In the genomic region with DNA sequence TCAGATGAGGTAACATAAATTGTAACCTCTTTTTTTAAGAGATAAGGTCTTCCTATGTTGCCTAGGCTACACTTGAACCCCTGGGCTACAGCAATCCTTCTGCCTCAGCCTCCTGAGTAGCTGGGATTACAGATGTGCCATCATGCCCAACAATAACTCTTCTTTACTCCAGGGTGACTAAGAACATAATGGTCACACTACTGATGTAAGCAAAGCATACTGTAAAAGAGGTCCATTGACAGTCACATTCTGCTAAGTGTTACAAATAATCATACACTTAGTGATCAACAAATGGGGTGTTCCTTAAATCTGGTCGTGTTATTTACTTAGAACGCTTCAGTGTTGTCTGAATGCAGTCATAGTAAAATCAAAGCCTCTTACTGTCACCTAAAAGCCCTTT, we compare ENCODE assay signal across 26 cellular contexts.
DNase-seq lines count a peak whose midpoint lies in the region; ATAC-seq, FAIRE-seq and TF ChIP-seq lines count a peak whose summit lies in the region.
"Had no signal": no experiment of that assay in that cellular context is flagged by ENCODE, and none has a peak within 500 bp of the region (broad histone marks: within the 10 kb centered on the region; RNA-seq: fewer than 3 reads in every experiment).

No MANE protein-coding gene starts in this region.

- in situ Hi-C loops in GM12878 (cut with MboI): no loop called here

- DNase-seq in HCEC 1CT: peak; percentile 42
- no peak for DNase-seq in GM12878 (ENCODE audit: low read depth, low spot score)
- DNase-seq in neural crest cell (ENCODE audit: low read depth, low spot score): no peak
- DNase-seq in sciatic nerve (ENCODE audit: low spot score): no peak
- DNase-seq in NCI-H2171 (lab: John Stamatoyannopoulos, UW): no peak
- no peak for DNase-seq in stimulated activated CD4-positive, alpha-beta T cell treated with anti-CD3 and anti-CD28 coated beads, Interleukin-2, amount 100 ng/mL, for 24 hours
- DNase-seq: activated CD8-positive, alpha-beta memory T cell treated with anti-CD3 and anti-CD28 coated beads for 24 hours; activated naive CD4-positive, alpha-beta T cell treated with anti-CD3 and anti-CD28 coated beads, Interleukin-2, amount 10 ng/mL, durations not matched to agents 7 days and 5 days; activated T-cell treated with anti-CD3 and anti-CD28 coated beads, Interleukin-2, amount 50 U/mL, for 48 hours; aorta; CD4-positive, alpha-beta T cell; cerebellar nuclear complex; effector memory CD8-positive, alpha-beta T cell; naive thymus-derived CD4-positive, alpha-beta T cell; NCI-H1417 treated with DMSO at 0.1 percent for 48 hours; NCI-H774; Peyer's patch; spleen; stimulated activated CD8-positive, alpha-beta memory T cell treated with anti-CD3 and anti-CD28 coated beads, Interleukin-4, amount 100 ng/mL, for 48 hours; T-helper 9 cell had no signal

- no peaks in the 10 kb centered on the region for H3K36me3 Mint-ChIP-seq in neural crest cell (ENCODE audit: low read depth)
- H3K36me3 Mint-ChIP-seq: activated naive CD4-positive, alpha-beta T cell treated with anti-CD3 and anti-CD28 coated beads, Interleukin-2, amount 10 ng/mL, durations not matched to agents 7 days and 5 days; naive thymus-derived CD4-positive, alpha-beta T cell had no signal

- no peaks in the 10 kb centered on the region for H3K9me3 Mint-ChIP-seq in neural crest cell
- H3K9me3 Mint-ChIP-seq: activated naive CD4-positive, alpha-beta T cell treated with anti-CD3 and anti-CD28 coated beads, Interleukin-2, amount 10 ng/mL, durations not matched to agents 7 days and 5 days; CD4-positive, alpha-beta T cell had no signal

- no peak overlapping the region for H2AFZ ChIP-seq in ACC112 (ENCODE audit: low read length, unreplicated experiment)
- no peak overlapping the region for H2AFZ ChIP-seq in GM12878 (ENCODE audit: control insufficient read depth, low read depth, low read length)
- H2AFZ ChIP-seq: parathyroid adenoma had no signal

- BruUV-seq in GM12878 (replicated peaks; lab: Mats Ljungman, UMichigan): no TSS peak

- no peaks in the 10 kb centered on the region for H3K9me3 ChIP-seq in GM12878 (replicated peaks; ENCODE audit: control insufficient read depth, insufficient read depth, low read length)
- H3K9me3 ChIP-seq: Peyer's patch, spleen had no signal

- H3K27me3 Mint-ChIP-seq in neural crest cell (ENCODE audit: low read depth): no peaks in the 10 kb centered on the region
- H3K27me3 Mint-ChIP-seq: activated naive CD4-positive, alpha-beta T cell treated with anti-CD3 and anti-CD28 coated beads, Interleukin-2, amount 10 ng/mL, durations not matched to agents 7 days and 5 days had no signal

- peak overlapping the region; percentile 93 for H3K27ac ChIP-seq in ACC112 (ENCODE audit: low read depth, low read length)
- no peak overlapping the region for H3K27ac ChIP-seq in GM12878 (ENCODE audit: control insufficient read depth, insufficient read depth)
- H3K27ac ChIP-seq: parathyroid adenoma, Peyer's patch, spleen had no signal

- SMC1A ChIA-PET in GM12878 (lab: Charles Lee; ENCODE audit: uncharacterized antibody, unreplicated experiment): interaction anchor here (5.3 to 12.9 kb wide), 2 partner anchors 9 to 10 kb away, joined by 30 to 213 read pairs; no protein-coding TSS in a partner anchor

- CTCF ChIA-PET in GM12878 (lab: Yijun Ruan, JAX): interaction anchor here (1.4 kb wide), 1 partner anchor 15 kb away, joined by 5 read pairs; no protein-coding TSS in a partner anchor

- ATAC-seq in GM12878: peak; percentile 62
- ATAC-seq in sciatic nerve: no peak
- no peak for ATAC-seq in HG02588 (IDR thresholded peaks at IDR 0.05; ENCODE audit: unreplicated experiment)
- ATAC-seq: activated CD4-positive, CD25-positive, alpha-beta regulatory T cell treated with anti-CD3 and anti-CD28 coated beads, Interleukin-2, amount 50 U/mL, for 24 hours; effector memory CD8-positive, alpha-beta T cell; naive thymus-derived CD4-positive, alpha-beta T cell had no signal

- 76% methylated on average over 2 of the region's 2 CpGs for WGBS in GM12878 (ENCODE audit: insufficient coverage, insufficient replicate concordance, low lambda C conversion rate, missing lambda C conversion rate)

- TF ChIP-seq RAD21 in GM12878 (IDR thresholded peaks at IDR 0.05; ENCODE audit: insufficient read depth, low read depth, low read length): no peak

- no peak overlapping the region for H3K4me2 ChIP-seq in GM12878 (ENCODE audit: control insufficient read depth, insufficient read depth)

- no peak for TF ChIP-seq CTCF in GM12878 (IDR thresholded peaks at IDR 0.05 in 2 of 3, conservative IDR thresholded peaks at IDR 0.05 in 1 of 3; ENCODE audit: control insufficient read depth in 2 of 3, extremely low read depth in 1 of 3, insufficient read depth in 1 of 3, low read depth in 3 of 3, low read length in 3 of 3)
- TF ChIP-seq CTCF in neural crest cell (conservative IDR thresholded peaks at IDR 0.05): no peak

- H3K36me3 ChIP-seq in ACC112 (ENCODE audit: insufficient read depth, low read length): peaks cover 10% of the 10 kb centered on the region; the same call in 1 of the 2 replicates
- no peaks in the 10 kb centered on the region for H3K36me3 ChIP-seq in GM12878 (ENCODE audit: control insufficient read depth in 2 of 2, insufficient read depth in 2 of 2, low read length in 1 of 2)
- H3K36me3 ChIP-seq: Peyer's patch, spleen had no signal

- H4K20me1 ChIP-seq in GM12878 (ENCODE audit: control insufficient read depth, insufficient read depth): no peaks in the 10 kb centered on the region

- peak overlapping the region; percentile 72 for H3K27ac Mint-ChIP-seq in neural crest cell (ENCODE audit: unreplicated experiment)
- H3K27ac Mint-ChIP-seq: activated naive CD4-positive, alpha-beta T cell treated with anti-CD3 and anti-CD28 coated beads, Interleukin-2, amount 10 ng/mL, durations not matched to agents 7 days and 5 days; CD4-positive, alpha-beta T cell; effector memory CD8-positive, alpha-beta T cell; naive thymus-derived CD4-positive, alpha-beta T cell had no signal

- H3K27me3 ChIP-seq in ACC112 (ENCODE audit: insufficient read depth, low read length) (no peaks in the 10 kb centered on the region), GM12878 (replicated peaks in 1 of 2; ENCODE audit: control insufficient read depth in 2 of 2, insufficient read depth in 2 of 2, low read length in 1 of 2) (no peaks in the 10 kb centered on the region)
- H3K27me3 ChIP-seq: Peyer's patch, spleen had no signal

- H3K79me2 ChIP-seq in ACC112 (ENCODE audit: control insufficient read depth, insufficient read depth, low read length, unreplicated experiment): peaks cover 96% of the 10 kb centered on the region
- H3K79me2 ChIP-seq in GM12878 (ENCODE audit: control insufficient read depth, insufficient read depth, low read length): no peaks in the 10 kb centered on the region
- H3K79me2 ChIP-seq: parathyroid adenoma had no signal

- intact Hi-C loops in GM12878 (cut with micrococcal nuclease; ENCODE audit: unreplicated experiment) (no loop called here), sciatic nerve (cut with DNase I) (no loop called here)

- peaks cover 83% of the 10 kb centered on the region for H3K4me1 ChIP-seq in ACC112 (ENCODE audit: control insufficient read depth, insufficient read depth, low read length, unreplicated experiment)
- no peaks in the 10 kb centered on the region for H3K4me1 ChIP-seq in GM12878 (ENCODE audit: control insufficient read depth, insufficient read depth, low read length)
- H3K4me1 ChIP-seq: parathyroid adenoma had no signal

- H3K4me1 Mint-ChIP-seq in neural crest cell: peaks cover 33% of the 10 kb centered on the region
- H3K4me1 Mint-ChIP-seq: activated naive CD4-positive, alpha-beta T cell treated with anti-CD3 and anti-CD28 coated beads, Interleukin-2, amount 10 ng/mL, durations not matched to agents 7 days and 5 days had no signal

- FAIRE-seq in GM12878 (lab: Jason Lieb, UNC): no peak

- H3K4me3 Mint-ChIP-seq in neural crest cell: no peak overlapping the region
- H3K4me3 Mint-ChIP-seq: activated naive CD4-positive, alpha-beta T cell treated with anti-CD3 and anti-CD28 coated beads, Interleukin-2, amount 10 ng/mL, durations not matched to agents 7 days and 5 days; CD4-positive, alpha-beta T cell; effector memory CD8-positive, alpha-beta T cell; naive thymus-derived CD4-positive, alpha-beta T cell had no signal

- RAD21 ChIA-PET in GM12878 (lab: Charles Lee; ENCODE audit: unreplicated experiment): interaction anchor here (1.5 kb wide), 1 partner anchor 69 kb away, joined by 3 read pairs; a partner anchor contains a TSS

- no peak overlapping the region for H3K4me3 ChIP-seq in ACC112 (ENCODE audit: low read depth, low read length)
- H3K4me3 ChIP-seq in GM12878: no peak overlapping the region
- H3K4me3 ChIP-seq: lung, Peyer's patch, SK-N-MC, spleen had no signal

- POLR2A ChIA-PET in GM12878 (lab: Charles Lee): no interaction called here

- TF ChIP-seq POLR2A in GM12878 (IDR thresholded peaks at IDR 0.05; ENCODE audit: low read depth, low read length): no peak

- H3K9ac ChIP-seq in GM12878 (ENCODE audit: control insufficient read depth, insufficient read depth, low read length): no peak overlapping the region
- H3K9ac ChIP-seq: parathyroid adenoma had no signal

- no peak for TF ChIP-seq EP300 in GM12878 (IDR thresholded peaks at IDR 0.05; ENCODE audit: borderline replicate concordance in 1 of 2, control insufficient read depth in 1 of 2, low read depth in 2 of 2, low read length in 2 of 2)

TF ChIP-seq in GM12878, 131 proteins besides CTCF, POLR2A, EP300 and RAD21 (continues in another document):
- TF ChIP-seq, protein P1, sequence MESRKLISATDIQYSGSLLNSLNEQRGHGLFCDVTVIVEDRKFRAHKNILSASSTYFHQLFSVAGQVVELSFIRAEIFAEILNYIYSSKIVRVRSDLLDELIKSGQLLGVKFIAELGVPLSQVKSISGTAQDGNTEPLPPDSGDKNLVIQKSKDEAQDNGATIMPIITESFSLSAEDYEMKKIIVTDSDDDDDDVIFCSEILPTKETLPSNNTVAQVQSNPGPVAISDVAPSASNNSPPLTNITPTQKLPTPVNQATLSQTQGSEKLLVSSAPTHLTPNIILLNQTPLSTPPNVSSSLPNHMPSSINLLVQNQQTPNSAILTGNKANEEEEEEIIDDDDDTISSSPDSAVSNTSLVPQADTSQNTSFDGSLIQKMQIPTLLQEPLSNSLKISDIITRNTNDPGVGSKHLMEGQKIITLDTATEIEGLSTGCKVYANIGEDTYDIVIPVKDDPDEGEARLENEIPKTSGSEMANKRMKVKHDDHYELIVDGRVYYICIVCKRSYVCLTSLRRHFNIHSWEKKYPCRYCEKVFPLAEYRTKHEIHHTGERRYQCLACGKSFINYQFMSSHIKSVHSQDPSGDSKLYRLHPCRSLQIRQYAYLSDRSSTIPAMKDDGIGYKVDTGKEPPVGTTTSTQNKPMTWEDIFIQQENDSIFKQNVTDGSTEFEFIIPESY (IDR thresholded peaks at IDR 0.05): no peak
- TF ChIP-seq, protein P2, sequence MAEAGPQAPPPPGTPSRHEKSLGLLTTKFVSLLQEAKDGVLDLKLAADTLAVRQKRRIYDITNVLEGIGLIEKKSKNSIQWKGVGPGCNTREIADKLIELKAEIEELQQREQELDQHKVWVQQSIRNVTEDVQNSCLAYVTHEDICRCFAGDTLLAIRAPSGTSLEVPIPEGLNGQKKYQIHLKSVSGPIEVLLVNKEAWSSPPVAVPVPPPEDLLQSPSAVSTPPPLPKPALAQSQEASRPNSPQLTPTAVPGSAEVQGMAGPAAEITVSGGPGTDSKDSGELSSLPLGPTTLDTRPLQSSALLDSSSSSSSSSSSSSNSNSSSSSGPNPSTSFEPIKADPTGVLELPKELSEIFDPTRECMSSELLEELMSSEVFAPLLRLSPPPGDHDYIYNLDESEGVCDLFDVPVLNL (IDR thresholded peaks at IDR 0.05; ENCODE audit: low read depth, low read length): no peak
